ENCODE assay signal across 2 cellular contexts in genomic region chr1:11784256-11784992, GRCh38.
TF ChIP-seq lines count a peak whose summit lies in the region.

No MANE protein-coding gene starts in this region.

TF ChIP-seq in SK-N-SH, 30 proteins besides CTCF, POLR2A, EP300 and RAD21 (continued from another document):
- no peak for TF ChIP-seq REST (IDR thresholded peaks at IDR 0.05; ENCODE audit: low read depth, low read length)
- TF ChIP-seq RXRA (IDR thresholded peaks at IDR 0.05; ENCODE audit: borderline replicate concordance, low read depth), result no peak
- TF ChIP-seq CHD2 (IDR thresholded peaks at IDR 0.05; ENCODE audit: low read length, partially characterized antibody), result no peak
- TF ChIP-seq SIN3A (IDR thresholded peaks at IDR 0.05; ENCODE audit: borderline replicate concordance, low read depth, low read length), result no peak
- no peak for TF ChIP-seq RFX5 (IDR thresholded peaks at IDR 0.05; ENCODE audit: low read length)
- TF ChIP-seq TEAD4 (IDR thresholded peaks at IDR 0.05; ENCODE audit: borderline replicate concordance, insufficient read depth), result no peak
- no peak for TF ChIP-seq GATA2 (CRISPR knock-in tag; IDR thresholded peaks at IDR 0.05)
- TF ChIP-seq USF2 (IDR thresholded peaks at IDR 0.05; ENCODE audit: borderline replicate concordance, low read depth, low read length), result no peak
- no peak for TF ChIP-seq USF1 (IDR thresholded peaks at IDR 0.05; ENCODE audit: borderline replicate concordance, low read depth)
TF ChIP-seq in SK-N-SH: peak in this region for 0.

TF ChIP-seq in SK-N-SH treated with all-trans-retinoic acid at 6 μM for 48 hours, 23 proteins besides CTCF, POLR2A, EP300 and RAD21 (continued from another document):
- no peak for TF ChIP-seq POU6F1 (CRISPR knock-in tag; IDR thresholded peaks at IDR 0.05; ENCODE audit: borderline replicate concordance, low read depth)
- no peak for TF ChIP-seq BACH2 (CRISPR knock-in tag; IDR thresholded peaks at IDR 0.05; ENCODE audit: borderline replicate concordance)
TF ChIP-seq in SK-N-SH treated with all-trans-retinoic acid at 6 μM for 48 hours: peak in this region for 0.
